ENCODE assay signal across 8 cellular contexts in genomic region chr2:96527990-96528679, GRCh38. TPM values are rescaled to one million over a fixed set of nuclear protein-coding genes. Genes with fewer than 3 reads are reported as not detected.
A peak's percentile ranks its signal among the peaks of the same experiment; 100 is the strongest.
DNase-seq lines count a peak whose midpoint lies in the region; ATAC-seq, FAIRE-seq and TF ChIP-seq lines count a peak whose summit lies in the region.

No MANE protein-coding gene starts in this region.

- no peaks in the 10 kb centered on the region for H3K27me3 ChIP-seq in RWPE2 (ENCODE audit: insufficient read depth, poor library complexity, severe bottlenecking)
- H3K27me3 ChIP-seq in ascending aorta: no peaks in the 10 kb centered on the region

- no peak for ATAC-seq in RWPE2 (ENCODE audit: low read depth)
- ATAC-seq in GM18505 (IDR thresholded peaks at IDR 0.05; ENCODE audit: unreplicated experiment): no peak
- no peak for ATAC-seq in GM21576 (IDR thresholded peaks at IDR 0.05; ENCODE audit: unreplicated experiment)

- H3K4me3 ChIP-seq in GM12864 (ENCODE audit: low read depth, low read length) (peak overlapping the region; percentile 13), RWPE2 (ENCODE audit: severe bottlenecking) (no peak overlapping the region), ascending aorta (peak overlapping the region; percentile 68 to 69), kidney (ENCODE audit: low read length in 2 of 2) (peak overlapping the region in 1 of 2 donors; percentile 47)

- H3K27ac ChIP-seq in RWPE2 (ENCODE audit: poor library complexity, severe bottlenecking): no peak overlapping the region
- peak overlapping the region; percentile 96 to 99 for H3K27ac ChIP-seq in ascending aorta
- peak overlapping the region; percentile 71 to 75 for H3K27ac ChIP-seq in kidney (ENCODE audit: low read depth in 2 of 2, low read length in 2 of 2)

- H3K4me1 ChIP-seq in RWPE2 (ENCODE audit: insufficient read depth, poor library complexity, severe bottlenecking) (peaks cover 13% of the 10 kb centered on the region), ascending aorta (peaks cover 37 to 57% of the 10 kb centered on the region in 2 donors), kidney (ENCODE audit: control insufficient read depth in 1 of 2, insufficient read depth in 1 of 2, low read depth in 1 of 2, low read length in 2 of 2) (peaks cover 14% of the 10 kb centered on the region in 2 donors)

- no peak for FAIRE-seq in kidney (lab: Jason Lieb, UNC)

- H3K36me3 ChIP-seq in RWPE2 (ENCODE audit: low read depth): no peaks in the 10 kb centered on the region
- H3K36me3 ChIP-seq in ascending aorta: no peaks in the 10 kb centered on the region
- no peaks in the 10 kb centered on the region for H3K36me3 ChIP-seq in kidney (ENCODE audit: control insufficient read depth in 1 of 2, insufficient read depth in 2 of 2, low read length in 2 of 2)

- H3K9me3 ChIP-seq in RWPE2 (ENCODE audit: severe bottlenecking) (no peaks in the 10 kb centered on the region), ascending aorta (no peaks in the 10 kb centered on the region), kidney (ENCODE audit: control insufficient read depth in 1 of 2, low read length in 2 of 2) (no peaks in the 10 kb centered on the region)

- DNase-seq in GM12864 (ENCODE audit: low read depth) (no peak), RWPE2 (ENCODE audit: low spot score) (no peak), ascending aorta (ENCODE audit: low spot score in 2 of 2) (peak; percentile 91 to 97), kidney (no peak), pons (ENCODE audit: low spot score) (no peak)
- peak; percentile 44 to 83 (median 50) for DNase-seq in stimulated activated CD4-positive, alpha-beta T cell treated with anti-CD3 and anti-CD28 coated beads, TNF-alpha, amount 100 ng/mL, for 24 hours (ENCODE audit: low read depth in 3 of 3)

- TF ChIP-seq CTCF in GM12864 (IDR thresholded peaks at IDR 0.05; ENCODE audit: low read depth, low read length, missing control alignments) (no peak), RWPE2 (IDR thresholded peaks at IDR 0.05; ENCODE audit: poor library complexity, severe bottlenecking) (peak; percentile 2), ascending aorta (IDR thresholded peaks at IDR 0.05) (no peak), kidney (IDR thresholded peaks at IDR 0.05; ENCODE audit: borderline replicate concordance, extremely low read depth, insufficient read depth) (no peak)

- intact Hi-C loops in ascending aorta (cut with DNase I): loop anchor here (1.0 to 5.0 kb wide), 4 partner anchors 19 to 321 kb away; partner anchors contain the start of gene STARD7
- intact Hi-C loops in kidney (cut with DNase I): no loop called here

- TF ChIP-seq POLR2A in GM18505 (IDR thresholded peaks at IDR 0.05; ENCODE audit: borderline replicate concordance, extremely low read depth, insufficient read depth, insufficient read length): no peak

- peak overlapping the region in 1 of 2 donors; percentile 46 for H3K9ac ChIP-seq in kidney (ENCODE audit: low read length in 2 of 2)

RNA-seq across cellular contexts. Expression of gene ARID5A, which starts 8.4 kb away (rescaled TPM):
- total RNA-seq in ascending aorta (267 TPM), kidney (26.3 TPM)
- 8.6 TPM for polyA plus RNA-seq in kidney (ENCODE audit: insufficient read depth, low read depth, low replicate concordance)

RNA-seq across cellular contexts. Expression of gene NEURL3, which starts 23.0 kb away (rescaled TPM):
- total RNA-seq in ascending aorta: not detected
- 3.2 TPM for total RNA-seq in kidney
- 11.1 TPM for polyA plus RNA-seq in kidney (ENCODE audit: insufficient read depth, low read depth, low replicate concordance)

Comparison
In these comparisons a context has a peak if more than half of its experiments do, and no peak if none do; other contexts are left out.
1. DNase-seq: peak in ascending aorta (2 of 2) and stimulated activated CD4-positive, alpha-beta T cell treated with anti-CD3 and anti-CD28 coated beads, TNF-alpha, amount 100 ng/mL, for 24 hours (3 of 3); none in GM12864 (single experiment), RWPE2 (single experiment), kidney (single experiment) and pons (single experiment).